Comparison of ENCODE assay signal across 13 cellular contexts in genomic region chr12:11658796-11659195, GRCh38. TPM values are rescaled to one million over a fixed set of nuclear protein-coding genes. Genes with fewer than 3 reads are reported as not detected.
A peak's percentile ranks its signal among the peaks of the same experiment; 100 is the strongest.
DNase-seq lines count a peak whose midpoint lies in the region; ATAC-seq and TF ChIP-seq lines count a peak whose summit lies in the region.
"Had no signal": no experiment of that assay in that cellular context is flagged by ENCODE, and none has a peak within 500 bp of the region (broad histone marks: within the 10 kb centered on the region; RNA-seq: fewer than 3 reads in every experiment).

No MANE protein-coding gene starts in this region.

- peaks cover 50 to 100% of the 10 kb centered on the region in 2 donors for H3K4me1 ChIP-seq in thoracic aorta (ENCODE audit: control insufficient read depth in 1 of 2, low read depth in 2 of 2)

- no peaks in the 10 kb centered on the region for H3K9me3 ChIP-seq in thoracic aorta

- no peak for TF ChIP-seq CTCF in foreskin fibroblast (IDR thresholded peaks at IDR 0.05; ENCODE audit: low read depth, low read length)
- no peak for TF ChIP-seq CTCF in thoracic aorta (IDR thresholded peaks at IDR 0.05)

- H3K36me3 Mint-ChIP-seq in activated naive CD4-positive, alpha-beta T cell treated with anti-CD3 and anti-CD28 coated beads, Interleukin-2, amount 50 U/mL, for 72 hours: peaks cover 11 to 61% of the 10 kb centered on the region in 2 donors
- peaks cover 27% of the 10 kb centered on the region for H3K36me3 Mint-ChIP-seq in activated naive CD4-positive, alpha-beta T cell treated with anti-CD3 and anti-CD28 coated beads for 36 hours (ENCODE audit: low read depth)
- H3K36me3 Mint-ChIP-seq in activated naive CD8-positive, alpha-beta T cell treated with anti-CD3 and anti-CD28 coated beads, Interleukin-2, amount 50 U/mL, for 24 hours (ENCODE audit: low read depth): peaks cover 20% of the 10 kb centered on the region

- H3K27me3 ChIP-seq in thoracic aorta (replicated peaks; ENCODE audit: insufficient read depth): no peaks in the 10 kb centered on the region

- H3K27me3 Mint-ChIP-seq in activated naive CD4-positive, alpha-beta T cell treated with anti-CD3 and anti-CD28 coated beads for 36 hours (ENCODE audit: low read depth): no peaks in the 10 kb centered on the region
- H3K27me3 Mint-ChIP-seq in activated naive CD8-positive, alpha-beta T cell treated with anti-CD3 and anti-CD28 coated beads, Interleukin-2, amount 50 U/mL, for 24 hours: no peaks in the 10 kb centered on the region

- intact Hi-C loops in activated naive CD4-positive, alpha-beta T cell treated with anti-CD3 and anti-CD28 coated beads for 36 hours (cut with micrococcal nuclease): loop anchor here (1.0 to 10.0 kb wide), 2 partner anchors 7 to 1794 kb away; partner anchors contain the start of gene CLEC2B

- H3K9me3 Mint-ChIP-seq in activated naive CD4-positive, alpha-beta T cell treated with anti-CD3 and anti-CD28 coated beads, Interleukin-2, amount 50 U/mL, for 72 hours: no peaks in the 10 kb centered on the region
- H3K9me3 Mint-ChIP-seq in activated naive CD4-positive, alpha-beta T cell treated with anti-CD3 and anti-CD28 coated beads for 36 hours: no peaks in the 10 kb centered on the region
- H3K9me3 Mint-ChIP-seq in activated naive CD8-positive, alpha-beta T cell treated with anti-CD3 and anti-CD28 coated beads, Interleukin-2, amount 50 U/mL, for 24 hours: no peaks in the 10 kb centered on the region
- H3K9me3 Mint-ChIP-seq: neural crest cell had no signal

- no peak for DNase-seq in activated naive CD4-positive, alpha-beta T cell treated with anti-CD3 and anti-CD28 coated beads, Interleukin-2, amount 50 U/mL, for 72 hours (ENCODE audit: low spot score in 2 of 2)
- DNase-seq in activated naive CD4-positive, alpha-beta T cell treated with anti-CD3 and anti-CD28 coated beads for 36 hours: no peak
- no peak for DNase-seq in activated naive CD8-positive, alpha-beta T cell treated with anti-CD3 and anti-CD28 coated beads, Interleukin-2, amount 50 U/mL, for 24 hours
- DNase-seq in foreskin fibroblast: peak; percentile 61 to 74
- DNase-seq in thoracic aorta (ENCODE audit: low spot score): no peak
- DNase-seq in stimulated activated CD4-positive, alpha-beta T cell treated with anti-CD3 and anti-CD28 coated beads, Interleukin-4, amount 100 ng/mL, for 1 hour: no peak
- no peak for DNase-seq in anterior cingulate cortex (lab: John Stamatoyannopoulos, UW)
- DNase-seq in stimulated activated CD4-positive, alpha-beta T cell treated with anti-CD3 and anti-CD28 coated beads, Interleukin-4, amount 100 ng/mL, for 24 hours: no peak
- DNase-seq: activated CD8-positive, alpha-beta memory T cell treated with anti-CD3 and anti-CD28 coated beads, Interleukin-2, amount 50 U/mL, for 48 hours; cortex of kidney; GOT3; stimulated activated CD4-positive, alpha-beta T cell treated with anti-CD3 and anti-CD28 coated beads, Interleukin-2, amount 100 ng/mL, for 48 hours had no signal

- peak; percentile 69 to 76 for ATAC-seq in activated naive CD4-positive, alpha-beta T cell treated with anti-CD3 and anti-CD28 coated beads, Interleukin-2, amount 50 U/mL, for 72 hours
- ATAC-seq in activated naive CD8-positive, alpha-beta T cell treated with anti-CD3 and anti-CD28 coated beads, Interleukin-2, amount 50 U/mL, for 24 hours: no peak
- ATAC-seq in thoracic aorta (ENCODE audit: insufficient number of reproducible peaks, low FRiP score, low read depth): no peak

- peak overlapping the region; percentile 26 to 42 for H3K27ac ChIP-seq in thoracic aorta

- CTCF ChIA-PET in activated naive CD4-positive, alpha-beta T cell treated with anti-CD3 and anti-CD28 coated beads for 36 hours (lab: Charles Lee): interaction anchor here (0.9 kb wide), 1 partner anchor 22 kb away, joined by 6 read pairs; no protein-coding TSS in a partner anchor

- H3K36me3 ChIP-seq in thoracic aorta: no peaks in the 10 kb centered on the region

- no peak overlapping the region for H3K4me3 ChIP-seq in foreskin fibroblast (ENCODE audit: low read depth in 1 of 2, low read length in 2 of 2)
- H3K4me3 ChIP-seq in thoracic aorta: no peak overlapping the region

- H3K4me3 Mint-ChIP-seq in activated naive CD4-positive, alpha-beta T cell treated with anti-CD3 and anti-CD28 coated beads for 36 hours: no peak overlapping the region
- no peak overlapping the region for H3K4me3 Mint-ChIP-seq in activated naive CD8-positive, alpha-beta T cell treated with anti-CD3 and anti-CD28 coated beads, Interleukin-2, amount 50 U/mL, for 24 hours
- H3K4me3 Mint-ChIP-seq: neural crest cell had no signal

- H3K4me1 Mint-ChIP-seq in activated naive CD4-positive, alpha-beta T cell treated with anti-CD3 and anti-CD28 coated beads for 36 hours (ENCODE audit: low read depth): peaks cover 87% of the 10 kb centered on the region
- H3K4me1 Mint-ChIP-seq in activated naive CD8-positive, alpha-beta T cell treated with anti-CD3 and anti-CD28 coated beads, Interleukin-2, amount 50 U/mL, for 24 hours: peaks cover 77% of the 10 kb centered on the region

- peak overlapping the region in 1 of 2 donors; percentile 10 for H3K27ac Mint-ChIP-seq in activated naive CD4-positive, alpha-beta T cell treated with anti-CD3 and anti-CD28 coated beads, Interleukin-2, amount 50 U/mL, for 72 hours
- no peak overlapping the region for H3K27ac Mint-ChIP-seq in activated naive CD4-positive, alpha-beta T cell treated with anti-CD3 and anti-CD28 coated beads for 36 hours
- H3K27ac Mint-ChIP-seq in activated naive CD8-positive, alpha-beta T cell treated with anti-CD3 and anti-CD28 coated beads, Interleukin-2, amount 50 U/mL, for 24 hours: peak overlapping the region; percentile 33

RNA-seq across cellular contexts. Expression of gene ETV6, which starts 9.3 kb away (rescaled TPM):
- total RNA-seq in activated naive CD4-positive, alpha-beta T cell treated with anti-CD3 and anti-CD28 coated beads, Interleukin-2, amount 50 U/mL, for 72 hours: 10 to 100 TPM; 15.2 to 80.7 TPM
- total RNA-seq in activated naive CD4-positive, alpha-beta T cell treated with anti-CD3 and anti-CD28 coated beads for 36 hours: 10 to 100 TPM; 48.1 to 48.6 TPM
- 10 to 100 TPM; 41.4 to 58.4 TPM for total RNA-seq in thoracic aorta

Comparison
In these comparisons a context has a peak if more than half of its experiments do, and no peak if none do; other contexts are left out.
1. ATAC-seq: peak in activated naive CD4-positive, alpha-beta T cell treated with anti-CD3 and anti-CD28 coated beads, Interleukin-2, amount 50 U/mL, for 72 hours (2 of 2); none in activated naive CD8-positive, alpha-beta T cell treated with anti-CD3 and anti-CD28 coated beads, Interleukin-2, amount 50 U/mL, for 24 hours (single experiment) and thoracic aorta (single experiment).
2. DNase-seq: peak in foreskin fibroblast (2 of 2); none in activated naive CD4-positive, alpha-beta T cell treated with anti-CD3 and anti-CD28 coated beads, Interleukin-2, amount 50 U/mL, for 72 hours (0 of 2), activated naive CD4-positive, alpha-beta T cell treated with anti-CD3 and anti-CD28 coated beads for 36 hours (single experiment), activated naive CD8-positive, alpha-beta T cell treated with anti-CD3 and anti-CD28 coated beads, Interleukin-2, amount 50 U/mL, for 24 hours (single experiment), thoracic aorta (single experiment), stimulated activated CD4-positive, alpha-beta T cell treated with anti-CD3 and anti-CD28 coated beads, Interleukin-4, amount 100 ng/mL, for 1 hour (single experiment), anterior cingulate cortex (0 of 58) and stimulated activated CD4-positive, alpha-beta T cell treated with anti-CD3 and anti-CD28 coated beads, Interleukin-4, amount 100 ng/mL, for 24 hours (single experiment).